In genomic region chr17:57856792-57857620, GRCh38 we compare ENCODE assay signal across 1 cellular context.
TF ChIP-seq lines count a peak whose summit lies in the region.

No MANE protein-coding gene starts in this region.

TF ChIP-seq in HepG2, 621 proteins besides CTCF, POLR2A, EP300 and RAD21 (continued from another document and continues in another):
- TF ChIP-seq, protein P1, sequence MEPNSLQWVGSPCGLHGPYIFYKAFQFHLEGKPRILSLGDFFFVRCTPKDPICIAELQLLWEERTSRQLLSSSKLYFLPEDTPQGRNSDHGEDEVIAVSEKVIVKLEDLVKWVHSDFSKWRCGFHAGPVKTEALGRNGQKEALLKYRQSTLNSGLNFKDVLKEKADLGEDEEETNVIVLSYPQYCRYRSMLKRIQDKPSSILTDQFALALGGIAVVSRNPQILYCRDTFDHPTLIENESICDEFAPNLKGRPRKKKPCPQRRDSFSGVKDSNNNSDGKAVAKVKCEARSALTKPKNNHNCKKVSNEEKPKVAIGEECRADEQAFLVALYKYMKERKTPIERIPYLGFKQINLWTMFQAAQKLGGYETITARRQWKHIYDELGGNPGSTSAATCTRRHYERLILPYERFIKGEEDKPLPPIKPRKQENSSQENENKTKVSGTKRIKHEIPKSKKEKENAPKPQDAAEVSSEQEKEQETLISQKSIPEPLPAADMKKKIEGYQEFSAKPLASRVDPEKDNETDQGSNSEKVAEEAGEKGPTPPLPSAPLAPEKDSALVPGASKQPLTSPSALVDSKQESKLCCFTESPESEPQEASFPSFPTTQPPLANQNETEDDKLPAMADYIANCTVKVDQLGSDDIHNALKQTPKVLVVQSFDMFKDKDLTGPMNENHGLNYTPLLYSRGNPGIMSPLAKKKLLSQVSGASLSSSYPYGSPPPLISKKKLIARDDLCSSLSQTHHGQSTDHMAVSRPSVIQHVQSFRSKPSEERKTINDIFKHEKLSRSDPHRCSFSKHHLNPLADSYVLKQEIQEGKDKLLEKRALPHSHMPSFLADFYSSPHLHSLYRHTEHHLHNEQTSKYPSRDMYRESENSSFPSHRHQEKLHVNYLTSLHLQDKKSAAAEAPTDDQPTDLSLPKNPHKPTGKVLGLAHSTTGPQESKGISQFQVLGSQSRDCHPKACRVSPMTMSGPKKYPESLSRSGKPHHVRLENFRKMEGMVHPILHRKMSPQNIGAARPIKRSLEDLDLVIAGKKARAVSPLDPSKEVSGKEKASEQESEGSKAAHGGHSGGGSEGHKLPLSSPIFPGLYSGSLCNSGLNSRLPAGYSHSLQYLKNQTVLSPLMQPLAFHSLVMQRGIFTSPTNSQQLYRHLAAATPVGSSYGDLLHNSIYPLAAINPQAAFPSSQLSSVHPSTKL (CRISPR knock-in tag; IDR thresholded peaks at IDR 0.05), result peak; percentile 75
- TF ChIP-seq CSRNP1 (CRISPR knock-in tag; IDR thresholded peaks at IDR 0.05) (no peak), CAMTA2 (CRISPR knock-in tag; IDR thresholded peaks at IDR 0.05; ENCODE audit: borderline replicate concordance) (0 out of 2 replicates have a peak, but pooled peaks have one; percentile 17), SP4 (CRISPR knock-in tag; IDR thresholded peaks at IDR 0.05) (peak; percentile 47; the same call in 1 of the 2 replicates), RAD51 (IDR thresholded peaks at IDR 0.05; ENCODE audit: borderline replicate concordance) (no peak), ZNF577 (CRISPR knock-in tag; IDR thresholded peaks at IDR 0.05; ENCODE audit: borderline replicate concordance, low read depth) (no peak), SNAPC4 (CRISPR knock-in tag; IDR thresholded peaks at IDR 0.05) (no peak), AGO2 (optimal IDR thresholded peaks at IDR 0.05; ENCODE audit: low read depth, low read length) (no peak), RORA (CRISPR knock-in tag; IDR thresholded peaks at IDR 0.05) (0 out of 2 replicates have a peak, but pooled peaks have one; percentile 61), GTF3A (CRISPR knock-in tag; conservative IDR thresholded peaks at IDR 0.05) (0 out of 2 replicates have a peak, but pooled peaks have one; percentile 8), ZNF331 (CRISPR knock-in tag; IDR thresholded peaks at IDR 0.05) (0 out of 2 replicates have a peak, but pooled peaks have one; percentile 35), ZNF652 (CRISPR knock-in tag; IDR thresholded peaks at IDR 0.05; ENCODE audit: borderline replicate concordance, low read depth) (no peak), ZNF550 (CRISPR knock-in tag; IDR thresholded peaks at IDR 0.05; ENCODE audit: borderline replicate concordance) (no peak), RXRA (CRISPR knock-in tag; IDR thresholded peaks at IDR 0.05) (no peak), ZMYM4 (CRISPR knock-in tag; IDR thresholded peaks at IDR 0.05) (peak; percentile 37), ARNTL (CRISPR knock-in tag; IDR thresholded peaks at IDR 0.05) (peak; percentile 62), HDAC1 (CRISPR knock-in tag; IDR thresholded peaks at IDR 0.05) (peak; percentile 59; the same call in 1 of the 2 replicates)
- TF ChIP-seq, protein P2, sequence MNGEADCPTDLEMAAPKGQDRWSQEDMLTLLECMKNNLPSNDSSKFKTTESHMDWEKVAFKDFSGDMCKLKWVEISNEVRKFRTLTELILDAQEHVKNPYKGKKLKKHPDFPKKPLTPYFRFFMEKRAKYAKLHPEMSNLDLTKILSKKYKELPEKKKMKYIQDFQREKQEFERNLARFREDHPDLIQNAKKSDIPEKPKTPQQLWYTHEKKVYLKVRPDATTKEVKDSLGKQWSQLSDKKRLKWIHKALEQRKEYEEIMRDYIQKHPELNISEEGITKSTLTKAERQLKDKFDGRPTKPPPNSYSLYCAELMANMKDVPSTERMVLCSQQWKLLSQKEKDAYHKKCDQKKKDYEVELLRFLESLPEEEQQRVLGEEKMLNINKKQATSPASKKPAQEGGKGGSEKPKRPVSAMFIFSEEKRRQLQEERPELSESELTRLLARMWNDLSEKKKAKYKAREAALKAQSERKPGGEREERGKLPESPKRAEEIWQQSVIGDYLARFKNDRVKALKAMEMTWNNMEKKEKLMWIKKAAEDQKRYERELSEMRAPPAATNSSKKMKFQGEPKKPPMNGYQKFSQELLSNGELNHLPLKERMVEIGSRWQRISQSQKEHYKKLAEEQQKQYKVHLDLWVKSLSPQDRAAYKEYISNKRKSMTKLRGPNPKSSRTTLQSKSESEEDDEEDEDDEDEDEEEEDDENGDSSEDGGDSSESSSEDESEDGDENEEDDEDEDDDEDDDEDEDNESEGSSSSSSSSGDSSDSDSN (CRISPR knock-in tag; IDR thresholded peaks at IDR 0.05), result no peak
- TF ChIP-seq, protein P3, sequence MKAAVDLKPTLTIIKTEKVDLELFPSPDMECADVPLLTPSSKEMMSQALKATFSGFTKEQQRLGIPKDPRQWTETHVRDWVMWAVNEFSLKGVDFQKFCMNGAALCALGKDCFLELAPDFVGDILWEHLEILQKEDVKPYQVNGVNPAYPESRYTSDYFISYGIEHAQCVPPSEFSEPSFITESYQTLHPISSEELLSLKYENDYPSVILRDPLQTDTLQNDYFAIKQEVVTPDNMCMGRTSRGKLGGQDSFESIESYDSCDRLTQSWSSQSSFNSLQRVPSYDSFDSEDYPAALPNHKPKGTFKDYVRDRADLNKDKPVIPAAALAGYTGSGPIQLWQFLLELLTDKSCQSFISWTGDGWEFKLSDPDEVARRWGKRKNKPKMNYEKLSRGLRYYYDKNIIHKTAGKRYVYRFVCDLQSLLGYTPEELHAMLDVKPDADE (CRISPR knock-in tag; IDR thresholded peaks at IDR 0.05), result no peak
- TF ChIP-seq, protein P4, sequence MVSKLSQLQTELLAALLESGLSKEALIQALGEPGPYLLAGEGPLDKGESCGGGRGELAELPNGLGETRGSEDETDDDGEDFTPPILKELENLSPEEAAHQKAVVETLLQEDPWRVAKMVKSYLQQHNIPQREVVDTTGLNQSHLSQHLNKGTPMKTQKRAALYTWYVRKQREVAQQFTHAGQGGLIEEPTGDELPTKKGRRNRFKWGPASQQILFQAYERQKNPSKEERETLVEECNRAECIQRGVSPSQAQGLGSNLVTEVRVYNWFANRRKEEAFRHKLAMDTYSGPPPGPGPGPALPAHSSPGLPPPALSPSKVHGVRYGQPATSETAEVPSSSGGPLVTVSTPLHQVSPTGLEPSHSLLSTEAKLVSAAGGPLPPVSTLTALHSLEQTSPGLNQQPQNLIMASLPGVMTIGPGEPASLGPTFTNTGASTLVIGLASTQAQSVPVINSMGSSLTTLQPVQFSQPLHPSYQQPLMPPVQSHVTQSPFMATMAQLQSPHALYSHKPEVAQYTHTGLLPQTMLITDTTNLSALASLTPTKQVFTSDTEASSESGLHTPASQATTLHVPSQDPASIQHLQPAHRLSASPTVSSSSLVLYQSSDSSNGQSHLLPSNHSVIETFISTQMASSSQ (IDR thresholded peaks at IDR 0.05; ENCODE audit: low read depth), result no peak
- TF ChIP-seq, protein P4 (CRISPR knock-in tag; IDR thresholded peaks at IDR 0.05; ENCODE audit: borderline replicate concordance), result 0 out of 2 replicates have a peak, but pooled peaks have one; percentile 25
